In the genomic region with DNA sequence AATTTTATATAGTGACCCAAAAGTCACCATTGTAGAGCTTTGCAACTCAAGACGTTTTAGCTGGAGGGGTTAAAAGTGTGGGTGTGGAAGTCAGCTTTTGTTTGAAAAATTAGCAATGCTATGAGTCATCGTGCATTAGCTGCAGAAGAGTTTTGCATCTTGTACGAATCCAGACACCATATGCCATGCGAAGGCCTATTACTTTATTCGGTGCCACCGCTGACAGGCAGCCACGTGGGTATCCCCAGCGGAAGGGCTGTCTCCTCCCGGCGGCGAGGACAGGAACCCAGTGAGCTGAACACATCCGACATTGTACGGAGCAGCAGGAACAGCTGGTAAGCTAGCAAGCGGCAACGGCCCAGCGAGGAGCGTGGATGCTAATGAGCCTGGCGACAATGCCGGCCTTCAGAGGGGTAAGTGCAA, we compare ENCODE assay signal across 8 cellular contexts.
A peak's percentile ranks its signal among the peaks of the same experiment; 100 is the strongest.
DNase-seq lines count a peak whose midpoint lies in the region; ATAC-seq and TF ChIP-seq lines count a peak whose summit lies in the region.

No MANE protein-coding gene starts in this region.

- H3K4me1 ChIP-seq in lung (ENCODE audit: control insufficient read depth in 2 of 2, insufficient read depth in 2 of 2, low read length in 2 of 2), result peaks cover 8 to 9% of the 10 kb centered on the region in 2 donors

- no peaks in the 10 kb centered on the region for H3K27me3 ChIP-seq in lung (ENCODE audit: control insufficient read depth, insufficient read depth)

- WGBS in lung, 2 donors, result 14 to 28% methylated on average over 19 of the region's 19 CpGs

- no peak overlapping the region for H3K4me3 ChIP-seq in lung

- no peaks in the 10 kb centered on the region for H3K9me3 ChIP-seq in lung (ENCODE audit: control insufficient read depth in 2 of 2, insufficient read depth in 1 of 2, low read length in 1 of 2)

- peaks cover 0 to 10% of the 10 kb centered on the region in 2 donors for H3K36me3 ChIP-seq in lung (ENCODE audit: control insufficient read depth in 2 of 2, insufficient read depth in 2 of 2, low read length in 2 of 2)

- H3K27ac ChIP-seq in lung (ENCODE audit: low read depth in 1 of 2, low read length in 1 of 2), result no peak overlapping the region

- ATAC-seq in GM21737 (IDR thresholded peaks at IDR 0.05; ENCODE audit: unreplicated experiment) (peak; percentile 73), lung (ENCODE audit: insufficient read depth, low FRiP score) (peak; percentile 69)

- no peak for TF ChIP-seq CTCF in lung (IDR thresholded peaks at IDR 0.05; ENCODE audit: control extremely low read depth, extremely low read depth)

- DNase-seq in GF-D8 (lab: John Stamatoyannopoulos, UW) (peak; percentile 68), NCI-H1048 (lab: John Stamatoyannopoulos, UW) (peak; percentile 42), dermis blood vessel endothelial cell (peak; percentile 86), lung (ENCODE audit: low spot score) (no peak), NOMO-1 treated with DMSO at 0.1 percent for 48 hours (lab: John Stamatoyannopoulos, UW; ENCODE audit: unreplicated experiment) (no peak)
- DNase-seq in activated CD4-positive, alpha-beta T cell treated with anti-CD3 and anti-CD28 coated beads for 4 hours, result peak; percentile 51 to 56
- peak; percentile 4 to 20 for DNase-seq in stimulated activated CD8-positive, alpha-beta memory T cell treated with anti-CD3 and anti-CD28 coated beads, Interleukin-4, amount 100 ng/mL, for 1 hour (ENCODE audit: low read depth in 2 of 2, low spot score in 1 of 2)

Comparison
In these comparisons a context has a peak if more than half of its experiments do, and no peak if none do; other contexts are left out.
1. DNase-seq: peak in GF-D8 (single experiment), NCI-H1048 (single experiment), activated CD4-positive, alpha-beta T cell treated with anti-CD3 and anti-CD28 coated beads for 4 hours (2 of 2), dermis blood vessel endothelial cell (single experiment) and stimulated activated CD8-positive, alpha-beta memory T cell treated with anti-CD3 and anti-CD28 coated beads, Interleukin-4, amount 100 ng/mL, for 1 hour (2 of 2); none in lung (single experiment) and NOMO-1 treated with DMSO at 0.1 percent for 48 hours (single experiment).